ENCODE assay signal across 1 cellular context in genomic region chr6:41960026-41960425, GRCh38.
TF ChIP-seq lines count a peak whose summit lies in the region.

No MANE protein-coding gene starts in this region.

TF ChIP-seq in K562, 482 proteins besides CTCF, POLR2A, EP300 and RAD21:
- no peak for TF ChIP-seq HEY1 (CRISPR knock-in tag; IDR thresholded peaks at IDR 0.05; ENCODE audit: borderline replicate concordance)
- TF ChIP-seq CHD4 (IDR thresholded peaks at IDR 0.05; ENCODE audit: insufficient read depth, insufficient replicate concordance, low read depth, low read length, poor library complexity, severe bottlenecking) = no peak
- TF ChIP-seq ZNF707 (CRISPR knock-in tag; conservative IDR thresholded peaks at IDR 0.05) = no peak
- peak; percentile 76 for TF ChIP-seq TCF3 (CRISPR knock-in tag; IDR thresholded peaks at IDR 0.05)
- peak; percentile 80 for TF ChIP-seq CBFA2T3 (IDR thresholded peaks at IDR 0.05)
- no peak for TF ChIP-seq SP2 (IDR thresholded peaks at IDR 0.05; ENCODE audit: extremely low read depth, low read depth, low read length, poor library complexity, severe bottlenecking)
- TF ChIP-seq NFIC (IDR thresholded peaks at IDR 0.05) = no peak
- no peak for TF ChIP-seq SREBF1 (IDR thresholded peaks at IDR 0.05; ENCODE audit: borderline replicate concordance, low read depth, low read length)
- TF ChIP-seq RBM34 (IDR thresholded peaks at IDR 0.05; ENCODE audit: borderline replicate concordance, insufficient read depth, low read length) = no peak
- TF ChIP-seq GATAD2A (IDR thresholded peaks at IDR 0.05) = no peak
- no peak for TF ChIP-seq SAFB (IDR thresholded peaks at IDR 0.05; ENCODE audit: borderline replicate concordance, low read depth, low read length)
- TF ChIP-seq, protein P1, sequence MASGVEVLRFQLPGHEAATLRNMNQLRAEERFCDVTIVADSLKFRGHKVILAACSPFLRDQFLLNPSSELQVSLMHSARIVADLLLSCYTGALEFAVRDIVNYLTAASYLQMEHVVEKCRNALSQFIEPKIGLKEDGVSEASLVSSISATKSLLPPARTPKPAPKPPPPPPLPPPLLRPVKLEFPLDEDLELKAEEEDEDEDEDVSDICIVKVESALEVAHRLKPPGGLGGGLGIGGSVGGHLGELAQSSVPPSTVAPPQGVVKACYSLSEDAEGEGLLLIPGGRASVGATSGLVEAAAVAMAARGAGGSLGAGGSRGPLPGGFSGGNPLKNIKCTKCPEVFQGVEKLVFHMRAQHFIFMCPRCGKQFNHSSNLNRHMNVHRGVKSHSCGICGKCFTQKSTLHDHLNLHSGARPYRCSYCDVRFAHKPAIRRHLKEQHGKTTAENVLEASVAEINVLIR (CRISPR knock-in tag; IDR thresholded peaks at IDR 0.05) = no peak
- TF ChIP-seq EZH2 (IDR thresholded peaks at IDR 0.05; ENCODE audit: borderline replicate concordance, low read depth, low read length) = no peak
- TF ChIP-seq ZKSCAN8 (CRISPR knock-in tag; IDR thresholded peaks at IDR 0.05) = 0 out of 2 replicates have a peak, but pooled peaks have one; percentile 56
- peak; percentile 62 for TF ChIP-seq CBFA2T2 (conservative IDR thresholded peaks at IDR 0.05)
- peak; percentile 26; the same call in 1 of the 2 replicates for TF ChIP-seq SMARCA4 (IDR thresholded peaks at IDR 0.05)
- no peak for TF ChIP-seq RBBP5 (IDR thresholded peaks at IDR 0.05; ENCODE audit: borderline replicate concordance, insufficient read depth, low read length, poor library complexity, severe bottlenecking)
- no peak for TF ChIP-seq MBD1 (CRISPR knock-in tag; IDR thresholded peaks at IDR 0.05)
- peak; percentile 62; the same call in 1 of the 2 replicates for TF ChIP-seq TAL1 (IDR thresholded peaks at IDR 0.05)
- peak; percentile 67 for TF ChIP-seq NCOR1 (IDR thresholded peaks at IDR 0.05)
- TF ChIP-seq SMAD3 (CRISPR knock-in tag; conservative IDR thresholded peaks at IDR 0.05) = no peak
- no peak for TF ChIP-seq GATAD2B (IDR thresholded peaks at IDR 0.05; ENCODE audit: borderline replicate concordance)
- TF ChIP-seq OTX1 (CRISPR knock-in tag; IDR thresholded peaks at IDR 0.05) = no peak
- peak; percentile 92 for TF ChIP-seq MEF2A (IDR thresholded peaks at IDR 0.05; ENCODE audit: control insufficient read depth, low read depth, low read length)
- TF ChIP-seq MTA2 (IDR thresholded peaks at IDR 0.05; ENCODE audit: low read depth) = peak; percentile 43; the same call in 1 of the 2 replicates
- TF ChIP-seq CREB5 (CRISPR knock-in tag; IDR thresholded peaks at IDR 0.05) = no peak
- peak; percentile 75 for TF ChIP-seq ARID1B (IDR thresholded peaks at IDR 0.05)
- no peak for TF ChIP-seq SOX6 (IDR thresholded peaks at IDR 0.05)
- peak; percentile 84 for TF ChIP-seq MEF2D (tag; conservative IDR thresholded peaks at IDR 0.05; ENCODE audit: low read depth)
- TF ChIP-seq KDM5B (IDR thresholded peaks at IDR 0.05; ENCODE audit: insufficient replicate concordance, low read depth, low read length) = no peak
- TF ChIP-seq DPF2 (IDR thresholded peaks at IDR 0.05) = 0 out of 2 replicates have a peak, but pooled peaks have one; percentile 7
- TF ChIP-seq TBL1XR1 (IDR thresholded peaks at IDR 0.05; ENCODE audit: low read length in 2 of 2) = peak in 1 of 2 experiments; percentile 56; a peak in 1 of 4 replicates
- TF ChIP-seq USF2 (CRISPR knock-in tag; IDR thresholded peaks at IDR 0.05) = no peak
- TF ChIP-seq, protein P2, sequence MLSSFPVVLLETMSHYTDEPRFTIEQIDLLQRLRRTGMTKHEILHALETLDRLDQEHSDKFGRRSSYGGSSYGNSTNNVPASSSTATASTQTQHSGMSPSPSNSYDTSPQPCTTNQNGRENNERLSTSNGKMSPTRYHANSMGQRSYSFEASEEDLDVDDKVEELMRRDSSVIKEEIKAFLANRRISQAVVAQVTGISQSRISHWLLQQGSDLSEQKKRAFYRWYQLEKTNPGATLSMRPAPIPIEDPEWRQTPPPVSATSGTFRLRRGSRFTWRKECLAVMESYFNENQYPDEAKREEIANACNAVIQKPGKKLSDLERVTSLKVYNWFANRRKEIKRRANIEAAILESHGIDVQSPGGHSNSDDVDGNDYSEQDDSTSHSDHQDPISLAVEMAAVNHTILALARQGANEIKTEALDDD (IDR thresholded peaks at IDR 0.05) = no peak
